ENCODE assay signal across 8 cellular contexts in the genomic region with DNA sequence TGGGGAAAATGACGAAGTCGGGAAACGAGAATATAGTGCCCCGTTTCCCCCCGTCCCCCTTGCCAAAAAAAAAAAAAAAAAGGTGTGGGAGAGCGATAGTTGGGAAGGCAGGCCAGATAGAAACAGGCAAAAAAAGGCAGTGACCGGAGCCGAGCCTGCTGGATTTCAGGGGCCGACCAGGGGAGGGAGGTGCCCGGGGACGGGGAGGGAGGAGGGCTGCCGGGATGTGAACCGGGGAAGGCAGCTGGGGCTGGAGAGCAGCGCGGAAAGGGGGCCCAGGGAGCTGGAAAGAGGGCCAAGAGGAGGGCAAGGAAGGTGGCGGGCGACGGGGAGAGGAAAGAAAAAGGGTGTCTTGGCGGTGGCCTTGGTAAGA. TPM values are rescaled to one million over a fixed set of nuclear protein-coding genes. Genes with fewer than 3 reads are reported as not detected.
DNase-seq lines count a peak whose midpoint lies in the region; ATAC-seq, FAIRE-seq and TF ChIP-seq lines count a peak whose summit lies in the region.

No MANE protein-coding gene starts in this region.

- CTCF ChIA-PET in A549 (lab: Yijun Ruan, JAX): no interaction called here

- H3K4me1 ChIP-seq in A549 (peaks cover 6% of the 10 kb centered on the region; the same call in 1 of the 3 replicates), muscle layer of duodenum (ENCODE audit: control insufficient read depth in 1 of 2, insufficient read depth in 2 of 2, low read length in 2 of 2) (peaks cover 6 to 27% of the 10 kb centered on the region in 2 donors), vagina (peaks cover 19% of the 10 kb centered on the region)

- H3K27ac ChIP-seq in A549 (no peak overlapping the region), dorsolateral prefrontal cortex (peak overlapping the region in 52 of 59 donors; percentile 23 to 88 (median 74)), muscle layer of duodenum (ENCODE audit: low read length) (no peak overlapping the region), vagina (no peak overlapping the region)

- TF ChIP-seq POLR2A in A549 (IDR thresholded peaks at IDR 0.05; ENCODE audit: low read length) (no peak), vagina (IDR thresholded peaks at IDR 0.05) (no peak)

- DNase-seq in A549 (ENCODE audit: low read depth in 1 of 2, low spot score in 1 of 2) (no peak), LNCaP clone FGC (ENCODE audit: low read depth) (no peak), dorsolateral prefrontal cortex (peak in 2 of 10 donors; percentile 44 to 45), vagina (ENCODE audit: extremely low spot score in 2 of 2) (no peak), inferior parietal cortex (ENCODE audit: extremely low spot score) (no peak), HPDE6-E6E7 (ENCODE audit: extremely low spot score) (no peak)

- 19% methylated on average over 14 of the region's 19 CpGs for WGBS in A549 (ENCODE audit: missing lambda C conversion rate)

- H3K27me3 ChIP-seq in dorsolateral prefrontal cortex: no peaks in the 10 kb centered on the region
- H3K27me3 ChIP-seq in muscle layer of duodenum (ENCODE audit: low read depth, low read length): no peaks in the 10 kb centered on the region
- no peaks in the 10 kb centered on the region for H3K27me3 ChIP-seq in vagina

- POLR2A ChIA-PET in A549 (lab: Yijun Ruan, JAX): no interaction called here

- no peak for TF ChIP-seq EP300 in A549 (IDR thresholded peaks at IDR 0.05)

- TF ChIP-seq CTCF in A549 (IDR thresholded peaks at IDR 0.05): no peak
- TF ChIP-seq CTCF in LNCaP clone FGC (IDR thresholded peaks at IDR 0.05; ENCODE audit: control insufficient read depth, extremely low read depth, insufficient read depth): no peak
- no peak for TF ChIP-seq CTCF in dorsolateral prefrontal cortex (IDR thresholded peaks at IDR 0.05 in 54 of 56, conservative IDR thresholded peaks at IDR 0.05 in 2 of 56; ENCODE audit: low read depth in 1 of 56, partially characterized antibody in 56 of 56)
- no peak for TF ChIP-seq CTCF in vagina (IDR thresholded peaks at IDR 0.05)

- H3K36me3 ChIP-seq in muscle layer of duodenum (ENCODE audit: control insufficient read depth in 1 of 2, insufficient read depth in 2 of 2, low read length in 2 of 2) (no peaks in the 10 kb centered on the region), vagina (no peaks in the 10 kb centered on the region)

- no peak for TF ChIP-seq RAD21 in A549 (conservative IDR thresholded peaks at IDR 0.05 in 1 of 2, IDR thresholded peaks at IDR 0.05 in 1 of 2)

- intact Hi-C loops in dorsolateral prefrontal cortex (cut with DNase I) (no loop called here), vagina (cut with DNase I) (no loop called here)

- ATAC-seq in A549 (peak in 1 of 2 experiments; percentile 23; a peak in 3 of 6 replicates), HG02970 (IDR thresholded peaks at IDR 0.05; ENCODE audit: low FRiP score, unreplicated experiment) (no peak)

- H3K4me3 ChIP-seq in A549: peak overlapping the region; percentile 44; the same call in 2 of the 3 replicates
- H3K4me3 ChIP-seq in LNCaP clone FGC (ENCODE audit: low read depth, low read length): peak overlapping the region; percentile 76
- H3K4me3 ChIP-seq in dorsolateral prefrontal cortex: peak overlapping the region; percentile 47 to 83 (median 72)
- peak overlapping the region; percentile 49 to 80 for H3K4me3 ChIP-seq in muscle layer of duodenum (ENCODE audit: low read depth in 1 of 2, low read length in 2 of 2)
- peak overlapping the region; percentile 49 to 65 for H3K4me3 ChIP-seq in vagina

- H3K9me3 ChIP-seq in A549 (no peaks in the 10 kb centered on the region), muscle layer of duodenum (ENCODE audit: control insufficient read depth in 1 of 2, low read length in 2 of 2) (no peaks in the 10 kb centered on the region), vagina (no peaks in the 10 kb centered on the region)

- H3K4me2 ChIP-seq in A549: peak overlapping the region; percentile 88

- FAIRE-seq in A549 (lab: Jason Lieb, UNC): no peak

TF ChIP-seq in A549, 52 proteins besides CTCF, POLR2A, EP300 and RAD21:
- TF ChIP-seq EHMT2 (IDR thresholded peaks at IDR 0.05; ENCODE audit: low read depth) (no peak), RCOR1 (IDR thresholded peaks at IDR 0.05; ENCODE audit: low read depth, low read length) (no peak), ESRRA (IDR thresholded peaks at IDR 0.05; ENCODE audit: borderline replicate concordance, low read length) (no peak)

RNA-seq across cellular contexts. Expression of a gene that starts 0.8 kb away (rescaled TPM):
- not detected in 2 replicates for polyA plus RNA-seq in A549 (2011; rRNA removed)
- polyA plus RNA-seq in A549 (2012; cell fraction: cytosol; rRNA removed): not detected in 2 replicates
- not detected in 2 replicates for polyA plus RNA-seq in A549 (2012; cell fraction: nucleus; rRNA removed)
- not detected in 3 replicates for polyA plus RNA-seq in A549 (2017; fragmentation: RNase III; extraction: RNeasy Plus Mini Kit Qiagen cat#74134 plus additional on column Dnase treatment)
- polyA minus RNA-seq in A549 (2011; rRNA and poly(A)+ RNA removed): not detected in 2 replicates
- 10 to 100 TPM; 11.3 to 52.5 (median 29.7) TPM for total RNA-seq in dorsolateral prefrontal cortex
- 1.7 TPM for total RNA-seq in vagina

Comparison
In these comparisons a context has a peak if more than half of its experiments do, and no peak if none do; other contexts are left out.
1. H3K27ac ChIP-seq: peak in dorsolateral prefrontal cortex (52 of 59); none in A549 (0 of 2), muscle layer of duodenum (single experiment) and vagina (single experiment).
2. Peak in every context shown above with its lines, with median percentiles within 50 percentile points of each other: H3K4me3 ChIP-seq.